Comparison of ENCODE assay signal across 2 cellular contexts in the genomic region with DNA sequence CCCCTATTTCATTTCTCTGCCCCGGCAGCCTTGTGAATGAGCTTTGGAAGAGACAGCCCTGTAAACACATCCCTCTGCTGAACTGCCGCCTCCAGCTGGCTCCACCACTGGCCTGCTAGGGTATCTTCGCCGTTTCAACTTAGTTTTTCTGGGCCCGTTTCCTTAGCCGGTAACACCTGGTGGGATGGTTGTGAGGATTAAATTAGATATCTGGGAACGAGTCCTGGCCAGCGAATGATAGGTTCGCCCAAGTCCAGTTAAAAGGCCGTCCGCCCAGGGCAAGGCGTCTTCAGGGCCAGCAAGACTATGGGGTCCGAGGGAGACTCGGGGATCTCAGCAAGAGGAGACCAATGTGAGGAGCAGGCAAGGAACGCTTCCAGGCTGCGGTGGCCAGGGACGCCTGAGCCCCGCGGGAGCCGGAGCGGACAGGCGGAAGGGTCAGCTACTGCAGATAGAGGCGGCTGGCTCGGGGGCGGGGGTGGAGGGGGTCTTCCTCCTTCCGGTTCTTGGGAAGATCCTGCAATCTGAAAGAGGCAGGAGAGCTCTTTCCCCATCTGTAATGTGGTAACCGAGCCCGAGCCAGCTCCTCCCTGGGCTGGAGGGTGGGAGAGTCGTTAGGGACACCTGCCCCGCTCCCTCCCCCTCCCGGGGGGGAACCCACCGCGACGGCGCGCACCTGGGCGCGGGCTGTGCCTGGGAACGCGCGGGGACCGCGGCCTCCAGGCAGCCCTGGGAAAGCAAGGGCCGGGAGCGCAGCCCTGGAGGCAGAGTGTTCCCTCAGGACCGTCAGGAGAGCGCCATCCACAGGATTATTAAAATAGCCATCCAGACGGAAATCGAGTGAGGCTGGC.
TF ChIP-seq lines count a peak whose summit lies in the region.

No MANE protein-coding gene starts in this region.

TF ChIP-seq in SK-N-SH, 30 proteins besides CTCF, POLR2A, EP300 and RAD21 (continued from another document):
- TF ChIP-seq IRF3 (IDR thresholded peaks at IDR 0.05; ENCODE audit: low read depth, low read length): no peak
- no peak for TF ChIP-seq NRF1 (IDR thresholded peaks at IDR 0.05; ENCODE audit: low read depth, low read length)
- no peak for TF ChIP-seq GABPA (IDR thresholded peaks at IDR 0.05; ENCODE audit: low read depth)
- TF ChIP-seq, protein P1, sequence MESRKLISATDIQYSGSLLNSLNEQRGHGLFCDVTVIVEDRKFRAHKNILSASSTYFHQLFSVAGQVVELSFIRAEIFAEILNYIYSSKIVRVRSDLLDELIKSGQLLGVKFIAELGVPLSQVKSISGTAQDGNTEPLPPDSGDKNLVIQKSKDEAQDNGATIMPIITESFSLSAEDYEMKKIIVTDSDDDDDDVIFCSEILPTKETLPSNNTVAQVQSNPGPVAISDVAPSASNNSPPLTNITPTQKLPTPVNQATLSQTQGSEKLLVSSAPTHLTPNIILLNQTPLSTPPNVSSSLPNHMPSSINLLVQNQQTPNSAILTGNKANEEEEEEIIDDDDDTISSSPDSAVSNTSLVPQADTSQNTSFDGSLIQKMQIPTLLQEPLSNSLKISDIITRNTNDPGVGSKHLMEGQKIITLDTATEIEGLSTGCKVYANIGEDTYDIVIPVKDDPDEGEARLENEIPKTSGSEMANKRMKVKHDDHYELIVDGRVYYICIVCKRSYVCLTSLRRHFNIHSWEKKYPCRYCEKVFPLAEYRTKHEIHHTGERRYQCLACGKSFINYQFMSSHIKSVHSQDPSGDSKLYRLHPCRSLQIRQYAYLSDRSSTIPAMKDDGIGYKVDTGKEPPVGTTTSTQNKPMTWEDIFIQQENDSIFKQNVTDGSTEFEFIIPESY (IDR thresholded peaks at IDR 0.05; ENCODE audit: borderline replicate concordance, low read depth): no peak
- TF ChIP-seq MAX (IDR thresholded peaks at IDR 0.05; ENCODE audit: low read depth): no peak
- no peak for TF ChIP-seq RFX5 (IDR thresholded peaks at IDR 0.05; ENCODE audit: low read length)
- no peak for TF ChIP-seq TEAD4 (IDR thresholded peaks at IDR 0.05; ENCODE audit: borderline replicate concordance, insufficient read depth)
- no peak for TF ChIP-seq TCF12 (IDR thresholded peaks at IDR 0.05)
- no peak for TF ChIP-seq TAF1 (IDR thresholded peaks at IDR 0.05; ENCODE audit: borderline replicate concordance, low read depth, low read length)
- no peak for TF ChIP-seq CHD2 (IDR thresholded peaks at IDR 0.05; ENCODE audit: low read length, partially characterized antibody)
- TF ChIP-seq, protein P2, sequence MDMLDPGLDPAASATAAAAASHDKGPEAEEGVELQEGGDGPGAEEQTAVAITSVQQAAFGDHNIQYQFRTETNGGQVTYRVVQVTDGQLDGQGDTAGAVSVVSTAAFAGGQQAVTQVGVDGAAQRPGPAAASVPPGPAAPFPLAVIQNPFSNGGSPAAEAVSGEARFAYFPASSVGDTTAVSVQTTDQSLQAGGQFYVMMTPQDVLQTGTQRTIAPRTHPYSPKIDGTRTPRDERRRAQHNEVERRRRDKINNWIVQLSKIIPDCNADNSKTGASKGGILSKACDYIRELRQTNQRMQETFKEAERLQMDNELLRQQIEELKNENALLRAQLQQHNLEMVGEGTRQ (IDR thresholded peaks at IDR 0.05; ENCODE audit: borderline replicate concordance, low read depth, low read length): no peak

TF ChIP-seq in SK-N-SH treated with all-trans-retinoic acid at 6 μM for 48 hours, 23 proteins besides CTCF, POLR2A, EP300 and RAD21 (continued from another document):
- TF ChIP-seq, protein P3, sequence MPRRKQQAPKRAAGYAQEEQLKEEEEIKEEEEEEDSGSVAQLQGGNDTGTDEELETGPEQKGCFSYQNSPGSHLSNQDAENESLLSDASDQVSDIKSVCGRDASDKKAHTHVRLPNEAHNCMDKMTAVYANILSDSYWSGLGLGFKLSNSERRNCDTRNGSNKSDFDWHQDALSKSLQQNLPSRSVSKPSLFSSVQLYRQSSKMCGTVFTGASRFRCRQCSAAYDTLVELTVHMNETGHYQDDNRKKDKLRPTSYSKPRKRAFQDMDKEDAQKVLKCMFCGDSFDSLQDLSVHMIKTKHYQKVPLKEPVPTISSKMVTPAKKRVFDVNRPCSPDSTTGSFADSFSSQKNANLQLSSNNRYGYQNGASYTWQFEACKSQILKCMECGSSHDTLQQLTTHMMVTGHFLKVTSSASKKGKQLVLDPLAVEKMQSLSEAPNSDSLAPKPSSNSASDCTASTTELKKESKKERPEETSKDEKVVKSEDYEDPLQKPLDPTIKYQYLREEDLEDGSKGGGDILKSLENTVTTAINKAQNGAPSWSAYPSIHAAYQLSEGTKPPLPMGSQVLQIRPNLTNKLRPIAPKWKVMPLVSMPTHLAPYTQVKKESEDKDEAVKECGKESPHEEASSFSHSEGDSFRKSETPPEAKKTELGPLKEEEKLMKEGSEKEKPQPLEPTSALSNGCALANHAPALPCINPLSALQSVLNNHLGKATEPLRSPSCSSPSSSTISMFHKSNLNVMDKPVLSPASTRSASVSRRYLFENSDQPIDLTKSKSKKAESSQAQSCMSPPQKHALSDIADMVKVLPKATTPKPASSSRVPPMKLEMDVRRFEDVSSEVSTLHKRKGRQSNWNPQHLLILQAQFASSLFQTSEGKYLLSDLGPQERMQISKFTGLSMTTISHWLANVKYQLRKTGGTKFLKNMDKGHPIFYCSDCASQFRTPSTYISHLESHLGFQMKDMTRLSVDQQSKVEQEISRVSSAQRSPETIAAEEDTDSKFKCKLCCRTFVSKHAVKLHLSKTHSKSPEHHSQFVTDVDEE (CRISPR knock-in tag; IDR thresholded peaks at IDR 0.05): no peak
